ENCODE assay signal across 24 cellular contexts in genomic region chr13:75795274-75795673, GRCh38.
"Had no signal": no experiment of that assay in that cellular context is flagged by ENCODE, and none has a peak within 500 bp of the region (broad histone marks: within the 10 kb centered on the region; RNA-seq: fewer than 3 reads in every experiment).

No MANE protein-coding gene starts in this region.

- H3K9me3 ChIP-seq: lower lobe of right lung, prostate gland, right atrium auricular region, suprapubic skin, transverse colon, upper lobe of right lung, uterus had no signal

- ATAC-seq: left colon; left ventricle myocardium superior; lower lobe of right lung; natural killer cell; sciatic nerve; stimulated activated naive CD8-positive, alpha-beta T cell treated with anti-CD3 and anti-CD28 coated beads, Interleukin-15, amount 100 ng/mL, for 72 hours; upper lobe of right lung had no signal

- H3K4me1 Mint-ChIP-seq: natural killer cell had no signal

- DNase-seq: cerebellar nuclear complex; dorsolateral prefrontal cortex; effector CD4-positive, alpha-beta T cell; erythroblast; head of caudate nucleus; left colon; left ventricle myocardium superior; lower lobe of right lung; natural killer cell; stimulated activated CD4-positive, alpha-beta T cell treated with anti-CD3 and anti-CD28 coated beads, Interleukin-12 subunit alpha, Interleukin-12 subunit beta, amount 100 ng/mL, for 4 hours; stimulated activated CD4-positive, alpha-beta T cell treated with anti-CD3 and anti-CD28 coated beads, Interleukin-1b, Interleukin-23, amount 100 ng/mL, for 48 hours; stimulated activated CD4-positive, alpha-beta T cell treated with anti-CD3 and anti-CD28 coated beads, Interleukin-4, amount 100 ng/mL, for 1 hour; stimulated activated CD8-positive, alpha-beta memory T cell treated with anti-CD3 and anti-CD28 coated beads, Interleukin-4, amount 100 ng/mL, for 48 hours; stimulated activated naive CD4-positive, alpha-beta T cell; stimulated activated naive CD8-positive, alpha-beta T cell treated with anti-CD3 and anti-CD28 coated beads, Interleukin-15, amount 100 ng/mL, for 72 hours; transverse colon; upper lobe of right lung; uterus had no signal

- H3K9me3 Mint-ChIP-seq: natural killer cell; neural progenitor cell; stimulated activated naive CD8-positive, alpha-beta T cell treated with anti-CD3 and anti-CD28 coated beads, Interleukin-15, amount 100 ng/mL, for 72 hours had no signal

- H3K27ac ChIP-seq: dorsolateral prefrontal cortex, lower lobe of right lung, neural progenitor cell, prostate gland, right atrium auricular region, suprapubic skin, transverse colon, upper lobe of right lung, uterus had no signal

- H3K27ac Mint-ChIP-seq: natural killer cell; neural progenitor cell; stimulated activated naive CD8-positive, alpha-beta T cell treated with anti-CD3 and anti-CD28 coated beads, Interleukin-15, amount 100 ng/mL, for 72 hours had no signal

- H3K27me3 ChIP-seq: dorsolateral prefrontal cortex, neural progenitor cell, right atrium auricular region, suprapubic skin, transverse colon, upper lobe of right lung, uterus had no signal

- H3K9ac ChIP-seq: neural progenitor cell had no signal

- H3K36me3 Mint-ChIP-seq: natural killer cell, neural progenitor cell had no signal

- H3K4me1 ChIP-seq: neural progenitor cell, prostate gland, suprapubic skin, uterus had no signal

- H3K36me3 ChIP-seq: neural progenitor cell, prostate gland, right atrium auricular region, suprapubic skin, transverse colon, uterus had no signal

- H3K27me3 Mint-ChIP-seq: stimulated activated naive CD8-positive, alpha-beta T cell treated with anti-CD3 and anti-CD28 coated beads, Interleukin-15, amount 100 ng/mL, for 72 hours had no signal

- H3K4me3 Mint-ChIP-seq: natural killer cell; neural progenitor cell; stimulated activated naive CD8-positive, alpha-beta T cell treated with anti-CD3 and anti-CD28 coated beads, Interleukin-15, amount 100 ng/mL, for 72 hours had no signal

- H3K4me2 ChIP-seq: neural progenitor cell, smooth muscle cell had no signal

- H3K4me3 ChIP-seq: dorsolateral prefrontal cortex, lower lobe of right lung, neural progenitor cell, prostate gland, right atrium auricular region, smooth muscle cell, suprapubic skin, transverse colon, upper lobe of right lung, uterus had no signal

- H2AFZ ChIP-seq: neural progenitor cell had no signal
